Comparison of ENCODE assay signal across 7 cellular contexts in the genomic region with DNA sequence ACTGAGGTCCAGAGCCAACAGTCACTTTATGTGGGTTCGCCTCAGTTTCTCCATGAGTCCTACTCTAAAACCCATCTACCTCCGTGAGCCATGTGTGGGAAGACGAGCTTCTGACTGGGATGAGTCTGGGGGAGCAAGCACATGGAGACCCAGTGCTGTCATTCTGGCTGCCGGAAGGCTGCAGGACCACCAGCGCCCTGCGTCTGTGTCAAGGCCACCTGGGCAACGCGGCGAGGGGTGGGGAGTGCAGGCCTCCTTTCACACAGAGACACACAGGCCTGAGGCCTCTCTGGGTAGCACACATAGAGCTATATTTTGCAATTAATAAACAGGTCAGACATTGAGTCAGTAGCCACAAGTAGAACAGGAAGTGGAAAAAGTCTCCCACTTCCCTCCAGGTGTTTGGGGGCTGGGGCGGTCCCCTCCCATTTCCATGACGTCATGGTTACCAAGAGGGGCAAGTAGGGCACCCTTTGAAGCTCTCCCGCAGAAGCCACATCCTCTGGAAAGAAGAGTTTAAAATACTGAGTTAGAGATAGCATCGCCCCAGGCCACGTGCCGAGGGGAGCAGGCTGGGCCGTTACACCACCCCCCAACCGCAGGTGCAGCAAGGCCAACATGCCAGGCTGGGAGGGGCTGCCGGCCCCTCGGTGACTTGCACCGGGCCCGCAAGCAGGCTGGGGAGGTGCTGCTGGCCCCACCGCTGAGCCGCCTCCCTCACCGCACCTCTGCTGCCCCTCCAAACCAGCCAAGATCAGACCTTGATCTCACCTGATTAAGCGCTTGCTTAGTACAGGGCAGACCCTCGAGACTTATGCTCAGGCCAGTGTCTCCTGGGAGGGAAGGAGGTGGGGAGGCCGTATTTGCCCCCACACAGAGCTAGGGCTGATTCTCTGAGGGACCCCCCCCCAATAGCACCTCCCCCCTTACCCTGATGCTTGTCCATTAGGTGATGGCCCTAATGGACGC.
DNase-seq lines count a peak whose midpoint lies in the region; ATAC-seq and TF ChIP-seq lines count a peak whose summit lies in the region.

No MANE protein-coding gene starts in this region.

- peak overlapping the region; percentile 100 for H3K27ac Mint-ChIP-seq in activated naive CD4-positive, alpha-beta T cell treated with anti-CD3 and anti-CD28 coated beads, Interleukin-2, amount 50 U/mL, for 24 hours

- no peaks in the 10 kb centered on the region for H3K27me3 ChIP-seq in iPS-20b (ENCODE audit: insufficient read depth, low read length)

- H3K36me3 ChIP-seq in SK-N-MC (ENCODE audit: insufficient read depth, low read length) (no peaks in the 10 kb centered on the region), iPS-20b (ENCODE audit: insufficient read depth, low read depth, low read length) (no peaks in the 10 kb centered on the region)

- no peaks in the 10 kb centered on the region for H3K9me3 Mint-ChIP-seq in activated naive CD4-positive, alpha-beta T cell treated with anti-CD3 and anti-CD28 coated beads, Interleukin-2, amount 50 U/mL, for 24 hours

- no peak for DNase-seq in SK-N-MC (ENCODE audit: low read depth, low spot score)
- DNase-seq in stimulated activated CD4-positive, alpha-beta T cell treated with anti-CD3 and anti-CD28 coated beads, Interleukin-1b, Interleukin-23, amount 100 ng/mL, for 48 hours, result peak; percentile 98
- no peak for DNase-seq in NCI-H2227 treated with DMSO at 0.1 percent for 48 hours (lab: John Stamatoyannopoulos, UW)

- peak; percentile 56 for TF ChIP-seq POLR2A in GM19099 (IDR thresholded peaks at IDR 0.05; ENCODE audit: extremely low read depth, insufficient read length, low read depth)

- peak overlapping the region; percentile 92 for H3K4me3 Mint-ChIP-seq in activated naive CD4-positive, alpha-beta T cell treated with anti-CD3 and anti-CD28 coated beads, Interleukin-2, amount 50 U/mL, for 24 hours

- H3K27me3 Mint-ChIP-seq in activated naive CD4-positive, alpha-beta T cell treated with anti-CD3 and anti-CD28 coated beads, Interleukin-2, amount 50 U/mL, for 24 hours, result peaks cover 2% of the 10 kb centered on the region

- H3K4me3 ChIP-seq in SK-N-MC (peak overlapping the region; percentile 69), iPS-20b (ENCODE audit: low read length) (no peak overlapping the region)

- H3K9me3 ChIP-seq in SK-N-MC (ENCODE audit: low read depth, low read length), result no peaks in the 10 kb centered on the region
- no peaks in the 10 kb centered on the region for H3K9me3 ChIP-seq in iPS-20b (ENCODE audit: insufficient read depth, low read depth, low read length)

- peaks cover 22% of the 10 kb centered on the region for H3K36me3 Mint-ChIP-seq in activated naive CD4-positive, alpha-beta T cell treated with anti-CD3 and anti-CD28 coated beads, Interleukin-2, amount 50 U/mL, for 24 hours

- H3K27ac ChIP-seq in SK-N-MC, result no peak overlapping the region
- H3K27ac ChIP-seq in iPS-20b (ENCODE audit: low read length), result no peak overlapping the region

- H3K9ac ChIP-seq in SK-N-MC (ENCODE audit: insufficient read length) (peak overlapping the region; percentile 3), iPS-20b (ENCODE audit: low read depth, low read length) (peak overlapping the region; percentile 65; the same call in 1 of the 2 replicates)

- peak; percentile 55 for ATAC-seq in HG03139 (IDR thresholded peaks at IDR 0.05; ENCODE audit: unreplicated experiment)

- H3K4me1 ChIP-seq in iPS-20b (ENCODE audit: insufficient read depth, low read length), result peaks cover 3% of the 10 kb centered on the region; the same call in 1 of the 2 replicates

- peaks cover 89% of the 10 kb centered on the region for H3K4me1 Mint-ChIP-seq in activated naive CD4-positive, alpha-beta T cell treated with anti-CD3 and anti-CD28 coated beads, Interleukin-2, amount 50 U/mL, for 24 hours
